In the genomic region with DNA sequence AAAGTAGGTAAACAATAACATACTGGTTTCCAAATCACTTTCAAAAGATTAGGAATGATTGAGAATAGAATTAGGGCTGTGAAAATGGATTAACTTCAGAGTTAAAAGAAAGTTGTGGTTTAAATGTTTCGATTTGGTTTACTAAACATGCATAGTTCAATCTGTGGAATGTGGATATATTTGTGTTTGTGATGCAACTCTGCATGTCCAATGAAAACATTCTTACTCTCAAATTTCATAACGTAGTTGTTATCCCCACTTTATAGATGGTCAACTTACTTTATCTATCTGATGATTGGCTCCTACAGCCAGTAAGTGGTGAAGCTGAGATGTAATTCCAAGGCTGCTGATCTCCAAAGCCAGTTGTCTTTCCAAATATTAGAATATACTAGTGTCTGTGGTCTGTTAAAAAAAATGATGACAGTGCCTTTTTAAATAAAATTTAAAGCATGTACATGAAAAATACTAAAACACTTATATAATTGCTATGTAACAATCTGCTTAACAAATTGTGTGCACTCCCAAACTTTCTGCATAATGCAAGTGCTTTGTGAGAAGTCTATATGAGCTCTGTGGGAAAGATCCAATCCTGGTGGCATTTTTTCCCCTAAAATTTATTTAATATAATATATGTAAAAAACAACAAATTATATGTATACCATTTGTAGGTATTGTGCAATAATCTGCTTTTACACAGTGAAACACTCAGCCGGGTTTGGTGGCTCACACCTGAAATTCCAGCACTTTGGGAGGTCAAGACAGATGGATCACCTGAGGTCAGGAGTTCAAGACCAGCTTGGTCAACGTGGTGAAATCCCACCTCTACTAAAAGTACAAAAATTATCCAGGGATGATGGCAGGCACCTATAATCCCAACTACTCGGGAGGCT, we compare ENCODE assay signal across 1 cellular context.
TF ChIP-seq lines count a peak whose summit lies in the region.

No MANE protein-coding gene starts in this region.

TF ChIP-seq in HepG2, 621 proteins besides CTCF, POLR2A, EP300 and RAD21:
- TF ChIP-seq KDM1A (CRISPR knock-in tag; IDR thresholded peaks at IDR 0.05) (no peak), ZBTB37 (CRISPR knock-in tag; IDR thresholded peaks at IDR 0.05) (no peak), MAFK (conservative IDR thresholded peaks at IDR 0.05 in 1 of 2, IDR thresholded peaks at IDR 0.05 in 1 of 2; ENCODE audit: low read length in 2 of 2) (peak; percentile 80 to 90), CEBPB (IDR thresholded peaks at IDR 0.05; ENCODE audit: borderline replicate concordance, low read depth, low read length) (peak; percentile 77; the same call in 1 of the 2 replicates), ZXDC (CRISPR knock-in tag; IDR thresholded peaks at IDR 0.05) (no peak), ZNF672 (CRISPR knock-in tag; IDR thresholded peaks at IDR 0.05) (no peak), CEBPG (CRISPR knock-in tag; IDR thresholded peaks at IDR 0.05) (peak; percentile 23; the same call in 1 of the 2 replicates), TCF7L2 (IDR thresholded peaks at IDR 0.05; ENCODE audit: low read depth, low read length) (no peak), STAG1 (CRISPR knock-in tag; IDR thresholded peaks at IDR 0.05) (no peak), GATAD2A (CRISPR knock-in tag; IDR thresholded peaks at IDR 0.05) (peak; percentile 25; the same call in 1 of the 2 replicates), ZNF33A (CRISPR knock-in tag; IDR thresholded peaks at IDR 0.05; ENCODE audit: borderline replicate concordance) (no peak), MAFF (IDR thresholded peaks at IDR 0.05; ENCODE audit: low read depth, low read length) (peak; percentile 85), ZSCAN22 (CRISPR knock-in tag; IDR thresholded peaks at IDR 0.05) (no peak), TOPORS (CRISPR knock-in tag; IDR thresholded peaks at IDR 0.05) (no peak), RFX1 (IDR thresholded peaks at IDR 0.05) (no peak), ARID3A (IDR thresholded peaks at IDR 0.05; ENCODE audit: low read depth, low read length) (peak; percentile 30), KLF16 (CRISPR knock-in tag; IDR thresholded peaks at IDR 0.05) (no peak), ZNF570 (CRISPR knock-in tag; IDR thresholded peaks at IDR 0.05; ENCODE audit: borderline replicate concordance) (no peak), RARA (CRISPR knock-in tag; IDR thresholded peaks at IDR 0.05) (no peak)
- TF ChIP-seq, protein P1, sequence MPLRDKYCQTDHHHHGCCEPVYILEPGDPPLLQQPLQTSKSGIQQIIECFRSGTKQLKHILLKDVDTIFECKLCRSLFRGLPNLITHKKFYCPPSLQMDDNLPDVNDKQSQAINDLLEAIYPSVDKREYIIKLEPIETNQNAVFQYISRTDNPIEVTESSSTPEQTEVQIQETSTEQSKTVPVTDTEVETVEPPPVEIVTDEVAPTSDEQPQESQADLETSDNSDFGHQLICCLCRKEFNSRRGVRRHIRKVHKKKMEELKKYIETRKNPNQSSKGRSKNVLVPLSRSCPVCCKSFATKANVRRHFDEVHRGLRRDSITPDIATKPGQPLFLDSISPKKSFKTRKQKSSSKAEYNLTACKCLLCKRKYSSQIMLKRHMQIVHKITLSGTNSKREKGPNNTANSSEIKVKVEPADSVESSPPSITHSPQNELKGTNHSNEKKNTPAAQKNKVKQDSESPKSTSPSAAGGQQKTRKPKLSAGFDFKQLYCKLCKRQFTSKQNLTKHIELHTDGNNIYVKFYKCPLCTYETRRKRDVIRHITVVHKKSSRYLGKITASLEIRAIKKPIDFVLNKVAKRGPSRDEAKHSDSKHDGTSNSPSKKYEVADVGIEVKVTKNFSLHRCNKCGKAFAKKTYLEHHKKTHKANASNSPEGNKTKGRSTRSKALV (CRISPR knock-in tag; IDR thresholded peaks at IDR 0.05): no peak
